Comparison of ENCODE assay signal across 25 cellular contexts in the genomic region with DNA sequence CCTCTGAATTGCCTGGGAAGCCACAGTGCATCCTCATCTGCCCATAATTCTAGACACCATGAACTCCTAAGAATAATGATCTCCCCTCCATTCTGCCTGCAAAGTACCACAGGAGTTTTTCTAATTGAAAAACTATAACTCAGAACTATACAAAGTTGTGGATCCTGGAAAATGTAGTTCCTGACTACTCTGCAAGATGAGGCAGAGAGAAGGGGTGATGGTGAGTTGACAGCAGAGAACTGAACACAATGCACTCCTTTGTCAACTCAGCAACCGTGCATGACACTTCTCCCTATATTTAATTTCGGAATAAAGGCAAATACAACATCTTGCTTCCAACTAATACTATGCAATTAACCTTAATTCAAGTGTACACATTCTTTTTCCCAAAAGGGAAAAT.
"Had no signal": no experiment of that assay in that cellular context is flagged by ENCODE, and none has a peak within 500 bp of the region (broad histone marks: within the 10 kb centered on the region; RNA-seq: fewer than 3 reads in every experiment).

No MANE protein-coding gene starts in this region.

- H3K27ac ChIP-seq: Peyer's patch, RWPE1, SJCRH30, VCaP had no signal

- H3K9me3 ChIP-seq: Peyer's patch, SK-N-SH had no signal

- DNase-seq: activated CD4-positive, alpha-beta memory T cell treated with anti-CD3 and anti-CD28 coated beads, Interleukin-2, amount 10 ng/mL, durations not matched to agents 7 days and 5 days; activated CD4-positive, alpha-beta T cell treated with anti-CD3 and anti-CD28 coated beads for 36 hours; activated CD4-positive, alpha-beta T cell treated with anti-CD3 and anti-CD28 coated beads, Interleukin-2, amount 50 U/mL, for 1 hour; activated gamma-delta T cell treated with Interleukin-2 at 50 U/mL for 16 hours; activated naive CD4-positive, alpha-beta T cell treated with anti-CD3 and anti-CD28 coated beads, Interleukin-2, amount 10 ng/mL, durations not matched to agents 7 days and 5 days; activated naive CD8-positive, alpha-beta T cell treated with anti-CD3 and anti-CD28 coated beads for 36 hours; activated T-cell treated with anti-CD3 and anti-CD28 coated beads for 4 hours; activated T-cell treated with anti-CD3 and anti-CD28 coated beads, Interleukin-2, amount 50 U/mL, for 72 hours; IMR-90; Kasumi-1; KBM-7; NCI-H146; NCI-H187 treated with DMSO at 0.1 percent for 48 hours; NCI-H2081 treated with DMSO at 0.1 percent for 48 hours; NCI-H2227 treated with DMSO at 0.1 percent for 48 hours; NCI-H446 treated with DMSO at 0.1 percent for 48 hours; NCI-H526; NCI-H82; Peyer's patch; Right ventricle myocardium superior; SJCRH30; SK-N-SH; T-helper 1 cell had no signal

- ATAC-seq: activated CD4-positive, alpha-beta T cell treated with anti-CD3 and anti-CD28 coated beads for 36 hours; activated T-cell treated with anti-CD3 and anti-CD28 coated beads, Interleukin-2, amount 50 U/mL, for 72 hours had no signal

- H3K27me3 ChIP-seq: Peyer's patch, SJCRH30 had no signal

- H3K36me3 ChIP-seq: Peyer's patch, SJCRH30 had no signal

- H3K4me1 ChIP-seq: Peyer's patch, SJCRH30 had no signal

- H3K4me3 ChIP-seq: Peyer's patch, SJCRH30 had no signal

- H3K9ac ChIP-seq: SK-N-SH had no signal
